In the genomic region with DNA sequence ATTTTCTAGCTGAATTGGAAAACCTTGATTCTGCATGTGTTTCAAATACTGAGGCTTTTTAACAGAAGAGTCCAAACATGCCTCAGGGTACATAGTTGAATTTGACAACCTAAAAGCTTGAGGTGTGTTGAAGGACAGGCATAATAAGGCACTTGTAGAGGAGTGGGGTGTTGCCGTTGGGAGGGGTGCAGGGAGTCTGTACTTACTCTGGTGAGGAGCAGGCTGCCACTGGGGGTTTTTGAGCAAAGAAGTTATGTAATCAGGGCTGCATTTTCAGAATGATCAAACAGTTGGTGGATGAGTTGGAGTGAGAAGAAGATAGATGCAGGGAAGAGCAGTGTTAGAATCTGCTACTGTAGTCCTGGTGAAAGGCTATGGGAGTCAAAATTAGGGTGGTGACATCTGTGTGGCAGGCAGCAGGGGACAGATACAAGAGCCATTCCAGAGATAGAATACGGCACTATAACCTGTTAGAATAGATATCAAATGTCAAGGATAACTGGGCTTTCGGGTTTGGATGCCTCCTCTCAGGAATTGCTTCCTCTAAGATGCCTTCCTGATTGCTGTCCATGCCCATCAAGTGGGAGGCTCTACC, we compare ENCODE assay signal across 19 cellular contexts.
DNase-seq lines count a peak whose midpoint lies in the region; ATAC-seq and TF ChIP-seq lines count a peak whose summit lies in the region.
"Had no signal": no experiment of that assay in that cellular context is flagged by ENCODE, and none has a peak within 500 bp of the region (broad histone marks: within the 10 kb centered on the region; RNA-seq: fewer than 3 reads in every experiment).

No MANE protein-coding gene starts in this region.

- TF ChIP-seq CTCF in MCF 10A (IDR thresholded peaks at IDR 0.05; ENCODE audit: unreplicated experiment) (no peak), mammary epithelial cell (conservative IDR thresholded peaks at IDR 0.05 in 1 of 2, IDR thresholded peaks at IDR 0.05 in 1 of 2; ENCODE audit: extremely low read depth in 1 of 2, insufficient read depth in 1 of 2, low read depth in 1 of 2, low read length in 2 of 2) (no peak), chondrocyte (IDR thresholded peaks at IDR 0.05) (no peak), stomach (IDR thresholded peaks at IDR 0.05) (no peak), GM10248 (IDR thresholded peaks at IDR 0.05; ENCODE audit: control extremely low read depth, extremely low read depth, low read depth, missing control alignments) (no peak)

- H3K23ac ChIP-seq in mesenchymal stem cell (ENCODE audit: low read length in 2 of 2), result no peak overlapping the region

- peak overlapping the region; percentile 96 for H2AK5ac ChIP-seq in mesenchymal stem cell (ENCODE audit: low read length, severe bottlenecking)

- 81% methylated on average over 3 of the region's 3 CpGs for WGBS in mammary epithelial cell (ENCODE audit: low coverage, missing lambda C conversion rate)
- WGBS in mesenchymal stem cell, result 100% methylated on average over 3 of the region's 3 CpGs
- WGBS in stomach, 5 donors, result 54 to 90% (median 69%) methylated on average over 3 of the region's 3 CpGs

- no peak overlapping the region for H2BK12ac ChIP-seq in mesenchymal stem cell (ENCODE audit: low read length in 2 of 2)

- peaks cover 32% of the 10 kb centered on the region for H3K79me1 ChIP-seq in mesenchymal stem cell (replicated peaks; ENCODE audit: low read length, poor library complexity, severe bottlenecking)

- peak overlapping the region in 1 of 2 experiments; percentile 11 for H3K18ac ChIP-seq in mesenchymal stem cell (ENCODE audit: low read depth in 1 of 2, low read length in 2 of 2)

- H3K4me2 ChIP-seq in mammary epithelial cell (ENCODE audit: insufficient read depth, low read depth, low read length), result no peak overlapping the region
- H3K4me2 ChIP-seq in mesenchymal stem cell (ENCODE audit: low read length, poor library complexity, severe bottlenecking), result no peak overlapping the region

- no peak overlapping the region for H2BK15ac ChIP-seq in mesenchymal stem cell (ENCODE audit: low read depth, poor library complexity, severe bottlenecking)

- H3K27me3 ChIP-seq in mammary epithelial cell (ENCODE audit: insufficient read depth, low read length) (no peaks in the 10 kb centered on the region), mesenchymal stem cell (ENCODE audit: control insufficient read depth in 1 of 2, insufficient read depth in 1 of 2, low read length in 2 of 2) (no peaks in the 10 kb centered on the region), stomach (no peaks in the 10 kb centered on the region)
- H3K27me3 ChIP-seq: upper lobe of left lung had no signal

- in situ Hi-C loops in mammary epithelial cell (cut with MboI; ENCODE audit: low sequenced_read_pairs in 2 of 2), result no loop called here

- TF ChIP-seq EP300 in stomach (IDR thresholded peaks at IDR 0.05), result no peak

- no peak overlapping the region for H3K4ac ChIP-seq in mesenchymal stem cell (ENCODE audit: low read depth in 1 of 2, low read length in 2 of 2)

- H2BK5ac ChIP-seq in mesenchymal stem cell (ENCODE audit: low read depth, low read length, poor library complexity, severe bottlenecking), result peak overlapping the region; percentile 33

- H3K4me1 ChIP-seq in mammary epithelial cell (ENCODE audit: insufficient read depth, low read length) (peaks cover 36% of the 10 kb centered on the region), mesenchymal stem cell (ENCODE audit: control insufficient read depth, insufficient read depth, low read depth, low read length) (peaks cover 14% of the 10 kb centered on the region), stomach (peaks cover 0 to 78% (median 35%) of the 10 kb centered on the region in 4 donors)

- H4K20me1 ChIP-seq in mammary epithelial cell (ENCODE audit: insufficient read depth, low read length), result no peaks in the 10 kb centered on the region

- ATAC-seq in esophagus mucosa, result no peak

- peaks cover 46% of the 10 kb centered on the region for H3K79me2 ChIP-seq in mammary epithelial cell (ENCODE audit: insufficient read depth, low read length)

- no peaks in the 10 kb centered on the region for H3K9me3 ChIP-seq in mammary epithelial cell (replicated peaks; ENCODE audit: insufficient read depth, low read length)
- no peaks in the 10 kb centered on the region for H3K9me3 ChIP-seq in mesenchymal stem cell (ENCODE audit: control insufficient read depth, low read length)
- no peaks in the 10 kb centered on the region for H3K9me3 ChIP-seq in stomach
- H3K9me3 ChIP-seq: upper lobe of left lung had no signal

- no TSS peak for BruUV-seq in MCF 10A (replicated peaks; lab: Mats Ljungman, UMichigan)
- BruUV-seq in mammary epithelial cell (replicated peaks; lab: Mats Ljungman, UMichigan), result no TSS peak

- TF ChIP-seq POLR2A in stomach (IDR thresholded peaks at IDR 0.05), result no peak

- DNase-seq in MCF 10A (ENCODE audit: unreplicated experiment), result no peak
- no peak for DNase-seq in mammary epithelial cell
- no peak for DNase-seq in chondrocyte (ENCODE audit: low spot score)
- no peak for DNase-seq in mesenchymal stem cell
- no peak for DNase-seq in stomach
- no peak for DNase-seq in stimulated activated CD4-positive, alpha-beta T cell treated with anti-CD3 and anti-CD28 coated beads, Interleukin-15, amount 100 ng/mL, for 24 hours
- no peak for DNase-seq in GM10248 (ENCODE audit: extremely low spot score)
- DNase-seq: activated effector memory CD4-positive, alpha-beta T cell treated with Interleukin-2 at 50 U/mL for 16 hours; CD4-positive, CD25-positive, alpha-beta regulatory T cell; central memory CD4-positive, alpha-beta T cell; DMS79 treated with DMSO at 0.1 percent for 48 hours; effector CD8-positive, alpha-beta T cell; head of caudate nucleus; NCI-H2029; retina; stimulated activated naive CD4-positive, alpha-beta T cell treated with Interleukin-2 at 50 U/mL for 16 hours; T-helper 2 cell had no signal

- no peak overlapping the region for H3K4me3 ChIP-seq in mammary epithelial cell (replicated peaks in 1 of 3; ENCODE audit: insufficient read depth in 1 of 3, low read depth in 2 of 3, low read length in 3 of 3)
- H3K4me3 ChIP-seq in mesenchymal stem cell (ENCODE audit: insufficient read depth in 1 of 2, low read depth in 1 of 2, low read length in 2 of 2), result no peak overlapping the region
- H3K4me3 ChIP-seq in stomach, result no peak overlapping the region
- H3K4me3 ChIP-seq: upper lobe of left lung had no signal

- CTCF ChIA-PET in MCF 10A (lab: Yijun Ruan, JAX), result interaction anchor here (0.6 to 0.8 kb wide), 2 partner anchors 45 to 90 kb away, joined by 3 to 5 read pairs; no protein-coding TSS in a partner anchor
- CTCF ChIA-PET in mammary epithelial cell (lab: Charles Lee; ENCODE audit: low non-redundant PET), result no interaction called here
- CTCF ChIA-PET in GM10248 (lab: Yijun Ruan, JAX), result interaction anchor here (1.3 to 1.6 kb wide), 3 partner anchors 10 to 46 kb away, joined by 3 to 5 read pairs (median 4); no protein-coding TSS in a partner anchor

- H3K9me3 Mint-ChIP-seq in MCF 10A (ENCODE audit: unreplicated experiment) (no peaks in the 10 kb centered on the region), chondrocyte (ENCODE audit: low read depth) (no peaks in the 10 kb centered on the region)
- H3K9me3 Mint-ChIP-seq: CD4-positive, CD25-positive, alpha-beta regulatory T cell had no signal

- no peak overlapping the region for H3K27ac ChIP-seq in mammary epithelial cell (ENCODE audit: insufficient read depth, low read depth, low read length)
- peak overlapping the region; percentile 84 for H3K27ac ChIP-seq in mesenchymal stem cell (ENCODE audit: low read length, poor library complexity, severe bottlenecking)
- H3K27ac ChIP-seq in stomach, result peak overlapping the region in 3 of 5 donors; percentile 7 to 57 (median 44)
- H3K27ac ChIP-seq: upper lobe of left lung had no signal

- H3K36me3 Mint-ChIP-seq in MCF 10A (ENCODE audit: insufficient read depth, unreplicated experiment) (peaks cover 52% of the 10 kb centered on the region), chondrocyte (ENCODE audit: low read depth) (peaks cover 37% of the 10 kb centered on the region)

- dilution Hi-C loops in mammary epithelial cell (cut with HindIII; ENCODE audit: low sequenced_read_pairs), result no loop called here

- no peak overlapping the region for H3K4me3 Mint-ChIP-seq in MCF 10A (ENCODE audit: unreplicated experiment)
- peak overlapping the region; percentile 8 for H3K4me3 Mint-ChIP-seq in chondrocyte (ENCODE audit: unreplicated experiment)
- H3K4me3 Mint-ChIP-seq: CD4-positive, CD25-positive, alpha-beta regulatory T cell had no signal

- H3K9ac ChIP-seq in mammary epithelial cell (ENCODE audit: insufficient read depth, low read length), result no peak overlapping the region
- H3K9ac ChIP-seq in mesenchymal stem cell (ENCODE audit: low read length), result no peak overlapping the region

- peak overlapping the region; percentile 47 for H3K27ac Mint-ChIP-seq in MCF 10A (ENCODE audit: low read depth, unreplicated experiment)
- peak overlapping the region; percentile 86 for H3K27ac Mint-ChIP-seq in chondrocyte (ENCODE audit: unreplicated experiment)

- H2BK120ac ChIP-seq in mesenchymal stem cell (ENCODE audit: low read depth, low read length), result no peak overlapping the region

- H3K4me1 Mint-ChIP-seq in MCF 10A (ENCODE audit: insufficient read depth, unreplicated experiment) (peaks cover 22% of the 10 kb centered on the region), chondrocyte (ENCODE audit: low read depth) (peaks cover 88% of the 10 kb centered on the region)

- H4K91ac ChIP-seq in mesenchymal stem cell (ENCODE audit: low read length), result no peak overlapping the region

- POLR2A ChIA-PET in MCF 10A (lab: Yijun Ruan, JAX), result interaction anchor here (0.6 to 0.9 kb wide), 4 partner anchors 13 to 597 kb away, joined by 3 to 4 read pairs (median 3); no protein-coding TSS in a partner anchor
- POLR2A ChIA-PET in GM10248 (lab: Yijun Ruan, JAX), result no interaction called here

- H3K14ac ChIP-seq in mesenchymal stem cell (ENCODE audit: low read length in 2 of 2), result no peak overlapping the region

- H4K8ac ChIP-seq in mesenchymal stem cell (ENCODE audit: low read length), result no peak overlapping the region

- H3K36me3 ChIP-seq in mammary epithelial cell (ENCODE audit: insufficient read depth, low read length) (peaks cover 5% of the 10 kb centered on the region), mesenchymal stem cell (ENCODE audit: control insufficient read depth in 1 of 2, insufficient read depth in 2 of 2, low read depth in 1 of 2, low read length in 2 of 2) (peaks cover 15 to 98% of the 10 kb centered on the region in 2 experiments), stomach (peaks cover 4 to 41% (median 25%) of the 10 kb centered on the region in 4 donors)

- no peaks in the 10 kb centered on the region for H3K27me3 Mint-ChIP-seq in MCF 10A (ENCODE audit: insufficient read depth, unreplicated experiment)
- H3K27me3 Mint-ChIP-seq in chondrocyte (ENCODE audit: low read depth), result no peaks in the 10 kb centered on the region
- H3K27me3 Mint-ChIP-seq: CD4-positive, CD25-positive, alpha-beta regulatory T cell had no signal

- intact Hi-C loops in MCF 10A (cut with micrococcal nuclease), result no loop called here
- intact Hi-C loops in mammary epithelial cell (cut with micrococcal nuclease), result no loop called here
- intact Hi-C loops in stomach (cut with DNase I; ENCODE audit: low total_unique reads), result no loop called here

- H2AFZ ChIP-seq in mammary epithelial cell (ENCODE audit: low read depth, low read length) (no peak overlapping the region), mesenchymal stem cell (ENCODE audit: low read depth, low read length) (no peak overlapping the region)
